ENCODE assay signal across 35 cellular contexts in the genomic region with DNA sequence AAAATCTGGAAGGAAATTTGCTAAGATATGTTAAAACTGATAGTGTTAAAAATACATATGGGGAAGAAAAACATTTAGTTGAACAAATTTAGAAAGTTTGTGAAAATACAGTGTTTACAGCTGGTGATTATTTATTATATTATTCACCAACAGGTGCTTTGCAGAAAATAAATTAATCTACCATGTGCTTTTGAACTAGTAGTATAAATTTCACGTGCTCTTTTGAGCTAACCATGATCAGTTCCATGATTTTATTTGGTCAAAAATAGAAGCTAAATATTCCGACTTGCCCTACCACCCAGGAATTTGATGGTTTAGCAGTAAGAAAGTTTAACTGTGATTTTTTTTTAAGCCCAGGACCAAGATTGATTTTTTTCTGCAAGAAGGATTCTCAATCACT.
"Had no signal": no experiment of that assay in that cellular context is flagged by ENCODE, and none has a peak within 500 bp of the region (broad histone marks: within the 10 kb centered on the region; RNA-seq: fewer than 3 reads in every experiment).

No MANE protein-coding gene starts in this region.

- H3K36me3 ChIP-seq: MG63 had no signal

- DNase-seq: MG63, MM.1S, MV-4-11, NCI-H1048, NCI-H1092, NCI-H1092 treated with DMSO at 0.1 percent for 48 hours, NCI-H1105, NCI-H1105 treated with DMSO at 0.1 percent for 48 hours, NCI-H1417, NCI-H1417 treated with DMSO at 0.1 percent for 48 hours, NCI-H1436, NCI-H1436 treated with DMSO at 0.1 percent for 48 hours, NCI-H146, NCI-H1694, NCI-H1694 treated with DMSO at 0.1 percent for 48 hours, NCI-H187, NCI-H187 treated with DMSO at 0.1 percent for 48 hours, NCI-H1930, NCI-H2029, NCI-H2029 treated with DMSO at 0.1 percent for 48 hours, NCI-H2081, NCI-H2081 treated with DMSO at 0.1 percent for 48 hours, NCI-H2107, NCI-H2171, NCI-H2171 treated with DMSO at 0.1 percent for 48 hours, NCI-H2227 treated with DMSO at 0.1 percent for 48 hours, NCI-H226, NCI-H345, NCI-H446, NCI-H446 treated with DMSO at 0.1 percent for 48 hours, NCI-H510A, NCI-H510A treated with DMSO at 0.1 percent for 48 hours, NCI-H524, NCI-H524 treated with DMSO at 0.1 percent for 48 hours, NCI-H526 had no signal

- H3K4me3 ChIP-seq: MG63 had no signal

- H3K27me3 ChIP-seq: MG63 had no signal
